Comparison of ENCODE assay signal across 15 cellular contexts in genomic region chr2:23690421-23691105, GRCh38.
"Had no signal": no experiment of that assay in that cellular context is flagged by ENCODE, and none has a peak within 500 bp of the region (broad histone marks: within the 10 kb centered on the region; RNA-seq: fewer than 3 reads in every experiment).

No MANE protein-coding gene starts in this region.

- H3K27ac ChIP-seq: brain microvascular endothelial cell, left lung, thoracic aorta, uterus had no signal

- H3K36me3 ChIP-seq: brain microvascular endothelial cell, uterus had no signal

- H3K36me3 Mint-ChIP-seq: activated naive CD4-positive, alpha-beta T cell treated with anti-CD3 and anti-CD28 coated beads, Interleukin-2, amount 50 U/mL, for 72 hours; immature natural killer cell had no signal

- H3K9me3 Mint-ChIP-seq: activated naive CD4-positive, alpha-beta T cell treated with anti-CD3 and anti-CD28 coated beads, Interleukin-2, amount 50 U/mL, for 72 hours; immature natural killer cell; stimulated activated naive CD8-positive, alpha-beta T cell treated with anti-CD3 and anti-CD28 coated beads, Interleukin-15, amount 100 ng/mL, for 72 hours had no signal

- H3K4me3 Mint-ChIP-seq: immature natural killer cell; stimulated activated naive CD8-positive, alpha-beta T cell treated with anti-CD3 and anti-CD28 coated beads, Interleukin-15, amount 100 ng/mL, for 72 hours had no signal

- H3K4me3 ChIP-seq: dorsolateral prefrontal cortex, left lung, thoracic aorta, uterus had no signal

- ATAC-seq: activated naive CD4-positive, alpha-beta T cell treated with anti-CD3 and anti-CD28 coated beads, Interleukin-2, amount 50 U/mL, for 72 hours; left lung; stimulated activated naive CD8-positive, alpha-beta T cell treated with anti-CD3 and anti-CD28 coated beads, Interleukin-15, amount 100 ng/mL, for 72 hours had no signal

- H3K9me3 ChIP-seq: left lung, thoracic aorta, uterus had no signal

- H3K27me3 Mint-ChIP-seq: stimulated activated naive CD8-positive, alpha-beta T cell treated with anti-CD3 and anti-CD28 coated beads, Interleukin-15, amount 100 ng/mL, for 72 hours had no signal

- H3K27me3 ChIP-seq: brain microvascular endothelial cell, dorsolateral prefrontal cortex, left lung, uterus had no signal

- H3K4me1 ChIP-seq: left lung, uterus had no signal

- DNase-seq: activated CD4-positive, alpha-beta T cell treated with anti-CD3 and anti-CD28 coated beads, Interleukin-2, amount 50 U/mL, for 4 hours; activated CD4-positive, CD25-positive, alpha-beta regulatory T cell treated with anti-CD3 and anti-CD28 coated beads, Interleukin-2, amount 50 U/mL, for 72 hours; activated T-cell treated with anti-CD3 and anti-CD28 coated beads, Interleukin-2, amount 50 U/mL, for 1 hour; amygdala; brain microvascular endothelial cell; immature natural killer cell; nucleus accumbens; stimulated activated CD4-positive, alpha-beta T cell treated with anti-CD3 and anti-CD28 coated beads, Interleukin-4, amount 100 ng/mL, for 24 hours; stimulated activated naive CD8-positive, alpha-beta T cell treated with anti-CD3 and anti-CD28 coated beads, Interleukin-15, amount 100 ng/mL, for 72 hours; T-helper 9 cell; uterus had no signal
